Comparison of ENCODE assay signal across 16 cellular contexts in genomic region chr13:32115069-32115468, GRCh38.
DNase-seq lines count a peak whose midpoint lies in the region; ATAC-seq and TF ChIP-seq lines count a peak whose summit lies in the region.
"Had no signal": no experiment of that assay in that cellular context is flagged by ENCODE, and none has a peak within 500 bp of the region (broad histone marks: within the 10 kb centered on the region; RNA-seq: fewer than 3 reads in every experiment).

No MANE protein-coding gene starts in this region.

- H3K4me3 Mint-ChIP-seq in memory B cell: no peak overlapping the region
- H3K4me3 Mint-ChIP-seq in type B pancreatic cell: no peak overlapping the region
- H3K4me3 Mint-ChIP-seq: activated CD4-positive, alpha-beta memory T cell treated with anti-CD3 and anti-CD28 coated beads, Interleukin-2, amount 10 ng/mL, durations not matched to agents 7 days and 5 days; activated naive CD8-positive, alpha-beta T cell treated with anti-CD3 and anti-CD28 coated beads for 36 hours; naive thymus-derived CD8-positive, alpha-beta T cell; stimulated activated naive CD8-positive, alpha-beta T cell treated with anti-CD3 and anti-CD28 coated beads, Interleukin-15, Interleukin-2, amounts not matched to agents 100 ng/mL and 50 ng/mL, for 24 hours had no signal

- ATAC-seq in memory B cell (ENCODE audit: low read depth): peak; percentile 42
- ATAC-seq: left colon; naive thymus-derived CD8-positive, alpha-beta T cell; T-cell had no signal

- no peaks in the 10 kb centered on the region for H3K9me2 ChIP-seq in OCI-LY7 (ENCODE audit: insufficient read depth, low read length)

- H3K9me3 ChIP-seq in OCI-LY7 (ENCODE audit: low read length) (no peaks in the 10 kb centered on the region), ovary (no peaks in the 10 kb centered on the region)

- H3K27me3 ChIP-seq in ovary: no peaks in the 10 kb centered on the region

- H3K4me1 Mint-ChIP-seq in memory B cell: peaks cover 8% of the 10 kb centered on the region
- H3K4me1 Mint-ChIP-seq in type B pancreatic cell (ENCODE audit: unreplicated experiment): no peaks in the 10 kb centered on the region

- H3K4me3 ChIP-seq in OCI-LY7 (ENCODE audit: low read depth, low read length, poor library complexity, severe bottlenecking) (no peak overlapping the region), ovary (no peak overlapping the region), foreskin fibroblast (ENCODE audit: low read depth in 1 of 2, low read length in 2 of 2) (no peak overlapping the region)

- TF ChIP-seq CTCF in OCI-LY7 (conservative IDR thresholded peaks at IDR 0.05; ENCODE audit: low read length) (no peak), ovary (IDR thresholded peaks at IDR 0.05) (no peak), type B pancreatic cell (conservative IDR thresholded peaks at IDR 0.05) (no peak), foreskin fibroblast (IDR thresholded peaks at IDR 0.05; ENCODE audit: low read depth, low read length) (no peak)

- peak overlapping the region; percentile 57 for H2AFZ ChIP-seq in OCI-LY7 (ENCODE audit: low read length)

- H3K79me2 ChIP-seq in OCI-LY7 (ENCODE audit: insufficient read depth, low read depth, low read length): no peaks in the 10 kb centered on the region

- 53 to 80% (median 78%) methylated on average over 2 of the region's 2 CpGs for WGBS in ovary, 3 donors

- no peaks in the 10 kb centered on the region for H3K4me1 ChIP-seq in OCI-LY7 (ENCODE audit: insufficient read depth, low read length, poor library complexity, severe bottlenecking)
- no peaks in the 10 kb centered on the region for H3K4me1 ChIP-seq in ovary (ENCODE audit: insufficient read depth)

- POLR2A ChIA-PET in OCI-LY7 (lab: Charles Lee): no interaction called here

- TF ChIP-seq EP300 in ovary (IDR thresholded peaks at IDR 0.05): no peak

- no peaks in the 10 kb centered on the region for H3K27me3 Mint-ChIP-seq in memory B cell
- no peaks in the 10 kb centered on the region for H3K27me3 Mint-ChIP-seq in type B pancreatic cell
- H3K27me3 Mint-ChIP-seq: activated CD4-positive, alpha-beta memory T cell treated with anti-CD3 and anti-CD28 coated beads, Interleukin-2, amount 10 ng/mL, durations not matched to agents 7 days and 5 days; activated naive CD8-positive, alpha-beta T cell treated with anti-CD3 and anti-CD28 coated beads for 36 hours; naive thymus-derived CD8-positive, alpha-beta T cell; stimulated activated naive CD8-positive, alpha-beta T cell treated with anti-CD3 and anti-CD28 coated beads, Interleukin-15, Interleukin-2, amounts not matched to agents 100 ng/mL and 50 ng/mL, for 24 hours; T-cell had no signal

- DNase-seq in CD1c-positive myeloid dendritic cell (ENCODE audit: extremely low spot score) (peak; percentile 78), GF-D8 (lab: John Stamatoyannopoulos, UW) (peak; percentile 60), OCI-LY7 (ENCODE audit: low spot score) (peak; percentile 9), memory B cell (ENCODE audit: low spot score in 2 of 2) (no peak), ovary (no peak), type B pancreatic cell (ENCODE audit: extremely low spot score, unreplicated experiment) (no peak), foreskin fibroblast (no peak)
- DNase-seq: activated CD4-positive, alpha-beta memory T cell treated with anti-CD3 and anti-CD28 coated beads, Interleukin-2, amount 10 ng/mL, durations not matched to agents 7 days and 5 days; activated naive CD8-positive, alpha-beta T cell treated with anti-CD3 and anti-CD28 coated beads for 36 hours; left colon; NCI-H2171; NK-92 treated with Interleukin-12 subunit alpha and Interleukin-12 subunit beta, amount 100 ng/mL, for 24 hours; T-cell had no signal

- H3K36me3 ChIP-seq in OCI-LY7 (ENCODE audit: insufficient read depth, low read length): no peaks in the 10 kb centered on the region
- no peaks in the 10 kb centered on the region for H3K36me3 ChIP-seq in ovary

- TF ChIP-seq POLR2A in ovary (IDR thresholded peaks at IDR 0.05): no peak

- intact Hi-C loops in OCI-LY7 (cut with micrococcal nuclease; ENCODE audit: unreplicated experiment): no loop called here
- intact Hi-C loops in ovary (cut with DNase I): no loop called here

- H3K36me3 Mint-ChIP-seq in memory B cell (no peaks in the 10 kb centered on the region), type B pancreatic cell (no peaks in the 10 kb centered on the region)
- H3K36me3 Mint-ChIP-seq: activated naive CD8-positive, alpha-beta T cell treated with anti-CD3 and anti-CD28 coated beads for 36 hours; naive thymus-derived CD8-positive, alpha-beta T cell had no signal

- CTCF ChIA-PET in OCI-LY7 (lab: Charles Lee; ENCODE audit: unreplicated experiment): no interaction called here

- no peak overlapping the region for H3K27ac Mint-ChIP-seq in memory B cell
- H3K27ac Mint-ChIP-seq in type B pancreatic cell: no peak overlapping the region
- H3K27ac Mint-ChIP-seq: activated CD4-positive, alpha-beta memory T cell treated with anti-CD3 and anti-CD28 coated beads, Interleukin-2, amount 10 ng/mL, durations not matched to agents 7 days and 5 days; activated naive CD8-positive, alpha-beta T cell treated with anti-CD3 and anti-CD28 coated beads for 36 hours had no signal

- no peaks in the 10 kb centered on the region for H4K20me1 ChIP-seq in OCI-LY7 (ENCODE audit: insufficient read depth, low read length)

- no TSS peak for BruUV-seq in OCI-LY7 (replicated peaks; lab: Mats Ljungman, UMichigan)

- no peaks in the 10 kb centered on the region for H3K9me3 Mint-ChIP-seq in memory B cell
- no peaks in the 10 kb centered on the region for H3K9me3 Mint-ChIP-seq in type B pancreatic cell
- H3K9me3 Mint-ChIP-seq: activated CD4-positive, alpha-beta memory T cell treated with anti-CD3 and anti-CD28 coated beads, Interleukin-2, amount 10 ng/mL, durations not matched to agents 7 days and 5 days; activated naive CD8-positive, alpha-beta T cell treated with anti-CD3 and anti-CD28 coated beads for 36 hours; naive thymus-derived CD8-positive, alpha-beta T cell; stimulated activated naive CD8-positive, alpha-beta T cell treated with anti-CD3 and anti-CD28 coated beads, Interleukin-15, Interleukin-2, amounts not matched to agents 100 ng/mL and 50 ng/mL, for 24 hours; T-cell had no signal

- H3K27ac ChIP-seq in OCI-LY7 (ENCODE audit: low read depth, low read length, poor library complexity, severe bottlenecking): no peak overlapping the region
- H3K27ac ChIP-seq in ovary: no peak overlapping the region
- H3K27ac ChIP-seq: epithelial cell of prostate had no signal

- no peak overlapping the region for H3K4me2 ChIP-seq in OCI-LY7 (ENCODE audit: low read length)

Comparison
In these comparisons a context has a peak if more than half of its experiments do, and no peak if none do; other contexts are left out.
1. DNase-seq: peak in CD1c-positive myeloid dendritic cell (single experiment), GF-D8 (single experiment) and OCI-LY7 (single experiment); none in memory B cell (0 of 2), ovary (0 of 5), type B pancreatic cell (single experiment) and foreskin fibroblast (0 of 2).